Comparison of ENCODE assay signal across 8 cellular contexts in the genomic region with DNA sequence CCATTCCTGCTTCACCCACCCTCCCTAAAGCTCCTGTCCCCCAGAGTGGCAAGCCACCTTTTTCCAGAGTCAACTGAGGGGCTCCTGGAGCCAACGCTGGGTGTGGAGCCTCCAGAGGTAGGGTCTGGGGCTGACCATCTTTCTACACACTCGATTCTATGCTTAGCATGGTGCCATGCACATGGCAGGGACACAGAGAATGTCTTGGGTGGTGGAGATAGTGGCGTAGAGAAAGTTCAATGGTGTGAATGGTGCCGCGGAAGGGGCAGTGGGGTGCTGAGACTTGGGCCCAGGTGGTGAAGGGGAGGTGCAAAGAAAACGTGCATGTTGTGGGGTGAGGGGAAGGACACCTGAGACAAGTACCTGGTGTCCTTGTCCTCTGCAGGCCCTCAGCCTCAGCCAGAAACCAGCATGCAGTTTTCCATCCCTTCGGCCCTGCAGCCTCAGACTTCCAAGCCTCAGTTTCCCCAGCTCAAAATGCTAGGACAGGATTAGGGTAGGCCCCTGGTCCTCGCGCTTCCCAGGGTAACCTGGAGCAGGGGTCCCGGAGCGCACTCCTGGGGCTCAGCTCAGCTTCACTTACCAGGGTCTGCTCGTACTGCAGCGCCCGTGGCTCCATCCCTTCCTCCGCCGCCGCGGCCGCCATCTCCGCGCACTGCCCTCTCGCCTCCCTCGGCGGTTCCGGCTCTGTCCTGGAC. TPM values are rescaled to one million over a fixed set of nuclear protein-coding genes. Genes with fewer than 3 reads are reported as not detected.
A peak's percentile ranks its signal among the peaks of the same experiment; 100 is the strongest.
DNase-seq lines count a peak whose midpoint lies in the region; ATAC-seq, FAIRE-seq and TF ChIP-seq lines count a peak whose summit lies in the region.

No MANE protein-coding gene starts in this region.

- H2AFZ ChIP-seq in OCI-LY3 (ENCODE audit: low read depth, low read length) = peak overlapping the region; percentile 66

- no peaks in the 10 kb centered on the region for H3K27me3 Mint-ChIP-seq in activated T-cell treated with anti-CD3 and anti-CD28 coated beads, Interleukin-2, amount 50 U/mL, for 24 hours

- peak overlapping the region; percentile 89 for H3K9ac ChIP-seq in OCI-LY3 (ENCODE audit: low read length)

- 0 out of 2 replicates have a peak, but pooled peaks cover 4% of the 10 kb centered on the region for H4K20me1 ChIP-seq in OCI-LY3 (ENCODE audit: insufficient read depth, low read length)

- intact Hi-C loops in pancreas (cut with DNase I) = no loop called here

- H3K4me2 ChIP-seq in OCI-LY3 (ENCODE audit: low read length) = peak overlapping the region; percentile 94

- peaks cover 22% of the 10 kb centered on the region for H3K4me1 Mint-ChIP-seq in activated T-cell treated with anti-CD3 and anti-CD28 coated beads, Interleukin-2, amount 50 U/mL, for 24 hours (ENCODE audit: low read depth)

- peaks cover 12% of the 10 kb centered on the region for H3K36me3 ChIP-seq in OCI-LY3 (replicated peaks; ENCODE audit: low read depth, low read length)
- H3K36me3 ChIP-seq in pancreas = peaks cover 0 to 5% (median 0%) of the 10 kb centered on the region in 3 donors

- H3K9me3 ChIP-seq in OCI-LY3 (ENCODE audit: insufficient read depth, low read length) (no peaks in the 10 kb centered on the region), pancreas (no peaks in the 10 kb centered on the region)

- peaks cover 16% of the 10 kb centered on the region for H3K4me1 ChIP-seq in OCI-LY3 (ENCODE audit: low read length)
- peaks cover 0 to 10% (median 0%) of the 10 kb centered on the region in 3 donors for H3K4me1 ChIP-seq in pancreas

- 6 to 7% methylated on average over 25 of the region's 25 CpGs for WGBS in pancreas, 2 donors

- no peaks in the 10 kb centered on the region for H3K9me3 Mint-ChIP-seq in activated T-cell treated with anti-CD3 and anti-CD28 coated beads, Interleukin-2, amount 50 U/mL, for 24 hours

- no peak for ATAC-seq in pancreas
- ATAC-seq in HG03280 (IDR thresholded peaks at IDR 0.05; ENCODE audit: unreplicated experiment) = no peak
- no peak for ATAC-seq in GM18519 (IDR thresholded peaks at IDR 0.05; ENCODE audit: low FRiP score, unreplicated experiment)

- TF ChIP-seq CTCF in OCI-LY3 (IDR thresholded peaks at IDR 0.05; ENCODE audit: low read depth, low read length) (no peak), epithelial cell of esophagus (IDR thresholded peaks at IDR 0.05; ENCODE audit: insufficient read depth, low read depth, low read length, missing control alignments) (no peak), pancreas (IDR thresholded peaks at IDR 0.05) (no peak)

- H3K27ac ChIP-seq in OCI-LY3 (ENCODE audit: low read length) (no peak overlapping the region), pancreas (peak overlapping the region; percentile 12 to 97 (median 66))

- peak overlapping the region; percentile 73 for H3K27ac Mint-ChIP-seq in activated T-cell treated with anti-CD3 and anti-CD28 coated beads, Interleukin-2, amount 50 U/mL, for 24 hours

- no peak for DNase-seq in activated T-cell treated with anti-CD3 and anti-CD28 coated beads, Interleukin-2, amount 50 U/mL, for 24 hours
- no peak for DNase-seq in activated T-cell treated with anti-CD3 and anti-CD28 coated beads, Interleukin-2, amount 50 U/mL, for 1 hour
- DNase-seq in epithelial cell of esophagus (ENCODE audit: low read depth) (no peak), pancreas (peak in 3 of 6 donors; percentile 10 to 33 (median 26)), AG08395 (ENCODE audit: low spot score) (no peak)

- peak overlapping the region; percentile 84 for H3K4me3 Mint-ChIP-seq in activated T-cell treated with anti-CD3 and anti-CD28 coated beads, Interleukin-2, amount 50 U/mL, for 24 hours

- FAIRE-seq in pancreas (lab: Jason Lieb, UNC) = no peak

- H3K79me2 ChIP-seq in OCI-LY3 (ENCODE audit: low read length) = peaks cover 46% of the 10 kb centered on the region

- H3K27me3 ChIP-seq in OCI-LY3 (ENCODE audit: low read depth, low read length) (no peaks in the 10 kb centered on the region), pancreas (no peaks in the 10 kb centered on the region)

- peaks cover 37% of the 10 kb centered on the region for H3K36me3 Mint-ChIP-seq in activated T-cell treated with anti-CD3 and anti-CD28 coated beads, Interleukin-2, amount 50 U/mL, for 24 hours (ENCODE audit: low read depth)

- H3K4me3 ChIP-seq in OCI-LY3 (ENCODE audit: low read length) (peak overlapping the region; percentile 86), epithelial cell of esophagus (ENCODE audit: low read length) (peak overlapping the region; percentile 96), pancreas (peak overlapping the region; percentile 74 to 97 (median 78))

RNA-seq across cellular contexts. Expression of gene CLCN2, which starts 0.4 kb away (rescaled TPM):
- total RNA-seq in pancreas = 1 to 10 TPM; 4.9 to 9.2 (median 6.2) TPM
- polyA plus RNA-seq in pancreas = 10 to 100 TPM; 22.2 to 25.5 TPM

RNA-seq across cellular contexts. Expression of gene POLR2H, which starts 0.5 kb away (rescaled TPM):
- 10 to 100 TPM; 19.7 to 38.2 (median 25.7) TPM for total RNA-seq in pancreas
- polyA plus RNA-seq in pancreas = 100 to 1,000 TPM in 1 of 2 donors, 10 to 100 TPM in 1; 98.0 to 116 TPM

RNA-seq across cellular contexts. Expression of gene THPO, which starts 17.0 kb away (rescaled TPM):
- total RNA-seq in pancreas = under 1 TPM in 5 of 6 donors, not detected in 1; 0.28 to 0.72 (median 0.54) TPM
- polyA plus RNA-seq in pancreas = 1 to 10 TPM in 1 of 2 donors, under 1 TPM in 1; 0.40 to 1.3 TPM

RNA-seq across cellular contexts. Expression of gene CHRD, which starts 18.9 kb away (rescaled TPM):
- total RNA-seq in pancreas = 10 to 100 TPM; 11.0 to 31.4 (median 17.3) TPM
- 10 to 100 TPM; 23.3 to 96.7 TPM for polyA plus RNA-seq in pancreas

RNA-seq across cellular contexts. Expression of gene FAM131A, which starts 23.6 kb away (rescaled TPM):
- 1 to 10 TPM; 4.0 to 7.9 (median 6.4) TPM for total RNA-seq in pancreas
- polyA plus RNA-seq in pancreas = 10 to 100 TPM; 12.7 to 22.5 TPM
